14 cellular contexts compared by ENCODE assay signal in genomic region chr4:7909463-7909862, GRCh38. TPM values are rescaled to one million over a fixed set of nuclear protein-coding genes. Genes with fewer than 3 reads are reported as not detected.
A peak's percentile ranks its signal among the peaks of the same experiment; 100 is the strongest.
DNase-seq lines count a peak whose midpoint lies in the region; ATAC-seq, FAIRE-seq and TF ChIP-seq lines count a peak whose summit lies in the region.
"Had no signal": no experiment of that assay in that cellular context is flagged by ENCODE, and none has a peak within 500 bp of the region (broad histone marks: within the 10 kb centered on the region; RNA-seq: fewer than 3 reads in every experiment).

No MANE protein-coding gene starts in this region.

- H3K27me3 ChIP-seq in SK-N-SH (ENCODE audit: insufficient read depth) (no peaks in the 10 kb centered on the region), colonic mucosa (no peaks in the 10 kb centered on the region), mesendoderm (ENCODE audit: insufficient read depth, low read length, poor library complexity) (no peaks in the 10 kb centered on the region), tibial nerve (no peaks in the 10 kb centered on the region), small intestine (ENCODE audit: control insufficient read depth in 2 of 2, insufficient read depth in 2 of 2, low read length in 2 of 2) (no peaks in the 10 kb centered on the region)
- H3K27me3 ChIP-seq: foreskin keratinocyte had no signal

- no peak for ATAC-seq in SK-N-SH treated with all-trans-retinoic acid at 6 μM for 48 hours
- ATAC-seq: foreskin keratinocyte had no signal

- H3F3A ChIP-seq in SK-N-SH (replicated peaks; ENCODE audit: insufficient read depth): peaks cover 79% of the 10 kb centered on the region

- no peak overlapping the region for H2BK5ac ChIP-seq in mesendoderm (ENCODE audit: low read length)

- peaks cover 0 to 12% of the 10 kb centered on the region in 2 experiments for H3K36me3 ChIP-seq in SK-N-SH (replicated peaks in 1 of 2; ENCODE audit: control insufficient read depth in 1 of 2, insufficient read depth in 2 of 2, low read length in 1 of 2)
- no peaks in the 10 kb centered on the region for H3K36me3 ChIP-seq in colonic mucosa
- no peaks in the 10 kb centered on the region for H3K36me3 ChIP-seq in mesendoderm (ENCODE audit: control insufficient read depth, insufficient read depth, low read length)
- H3K36me3 ChIP-seq in tibial nerve: no peaks in the 10 kb centered on the region
- no peaks in the 10 kb centered on the region for H3K36me3 ChIP-seq in small intestine (ENCODE audit: control insufficient read depth in 2 of 2, insufficient read depth in 2 of 2, low read length in 2 of 2)

- in situ Hi-C loops in GM13977 (cut with MboI; ENCODE audit: low pct_unique_long_range_greater_than_20kb, low sequenced_read_pairs, unreplicated experiment): no loop called here

- TF ChIP-seq POLR2A in tibial nerve (IDR thresholded peaks at IDR 0.05): no peak

- intact Hi-C loops in colonic mucosa (cut with DNase I): no loop called here

- H3K9ac ChIP-seq in SK-N-SH: no peak overlapping the region
- no peak overlapping the region for H3K9ac ChIP-seq in colonic mucosa (ENCODE audit: low read depth in 2 of 2, low read length in 2 of 2)
- no peak overlapping the region for H3K9ac ChIP-seq in mesendoderm (ENCODE audit: low read length)

- peaks cover 37% of the 10 kb centered on the region for H4K20me1 ChIP-seq in SK-N-SH (ENCODE audit: insufficient read depth)

- FAIRE-seq in small intestine (lab: Jason Lieb, UNC): no peak
- FAIRE-seq: H54 had no signal

- no peak overlapping the region for H3K23ac ChIP-seq in mesendoderm (ENCODE audit: low read length)

- no peak for TF ChIP-seq RAD21 in SK-N-SH (IDR thresholded peaks at IDR 0.05; ENCODE audit: low read length)

- no peak overlapping the region for H4K5ac ChIP-seq in mesendoderm (ENCODE audit: low read length)

- POLR2A ChIA-PET in SK-N-SH (lab: Yijun Ruan, JAX): no interaction called here

- H3K56ac ChIP-seq in mesendoderm (ENCODE audit: low read length): no peak overlapping the region

- DNase-seq in SK-N-SH (no peak), colonic mucosa (no peak), mesendoderm (no peak), tibial nerve (ENCODE audit: low spot score in 2 of 2) (no peak), small intestine (no peak), HUDEP-2 (lab: John Stamatoyannopoulos, UW; ENCODE audit: unreplicated experiment in 76 of 76) (no peak), GM13977 (ENCODE audit: low spot score) (no peak)
- DNase-seq: 8988T; activated CD8-positive, alpha-beta memory T cell treated with anti-CD3 and anti-CD28 coated beads, Interleukin-2, amount 50 U/mL, for 4 hours; activated naive CD8-positive, alpha-beta T cell treated with anti-CD3 and anti-CD28 coated beads, Interleukin-2, amount 10 ng/mL, durations not matched to agents 7 days and 5 days; foreskin keratinocyte had no signal

- no peak overlapping the region for H2BK120ac ChIP-seq in mesendoderm (ENCODE audit: low read depth, low read length)

- peaks cover 71 to 85% of the 10 kb centered on the region in 2 experiments for H3K4me1 ChIP-seq in SK-N-SH (ENCODE audit: control insufficient read depth in 1 of 2, insufficient read depth in 2 of 2, low read depth in 1 of 2, low read length in 1 of 2)
- H3K4me1 ChIP-seq in colonic mucosa: peaks cover 3% of the 10 kb centered on the region
- H3K4me1 ChIP-seq in mesendoderm (ENCODE audit: control insufficient read depth, low read depth, low read length): peaks cover 24% of the 10 kb centered on the region
- peaks cover 0 to 75% (median 34%) of the 10 kb centered on the region in 4 donors for H3K4me1 ChIP-seq in tibial nerve
- peaks cover 0 to 2% of the 10 kb centered on the region in 2 donors for H3K4me1 ChIP-seq in small intestine (ENCODE audit: control insufficient read depth in 2 of 2, insufficient read depth in 1 of 2, low read depth in 1 of 2, low read length in 1 of 2)
- H3K4me1 ChIP-seq: foreskin keratinocyte had no signal

- H3K27ac ChIP-seq in SK-N-SH (ENCODE audit: low read depth in 2 of 2, low read length in 1 of 2): peak overlapping the region; percentile 96 to 97
- H3K27ac ChIP-seq in colonic mucosa: peak overlapping the region; percentile 40
- no peak overlapping the region for H3K27ac ChIP-seq in mesendoderm (ENCODE audit: low read depth, low read length)
- peak overlapping the region; percentile 4 to 92 (median 78) for H3K27ac ChIP-seq in tibial nerve
- H3K27ac ChIP-seq in small intestine (ENCODE audit: low read depth in 1 of 2, low read length in 1 of 2): no peak overlapping the region
- H3K27ac ChIP-seq: foreskin keratinocyte, HL-60 had no signal

- H4K8ac ChIP-seq in mesendoderm (ENCODE audit: low read depth, low read length): no peak overlapping the region

- no peak for TF ChIP-seq CTCF in SK-N-SH (IDR thresholded peaks at IDR 0.05)
- no peak for TF ChIP-seq CTCF in colonic mucosa (IDR thresholded peaks at IDR 0.05)
- no peak for TF ChIP-seq CTCF in tibial nerve (IDR thresholded peaks at IDR 0.05)
- no peak for TF ChIP-seq CTCF in GM13977 (IDR thresholded peaks at IDR 0.05; ENCODE audit: extremely low read depth, insufficient read depth, missing control alignments)

- H3K79me2 ChIP-seq in SK-N-SH (ENCODE audit: insufficient read depth): peaks cover 100% of the 10 kb centered on the region
- H3K79me2 ChIP-seq in mesendoderm (ENCODE audit: control insufficient read depth, insufficient read depth, low read length): peaks cover 62% of the 10 kb centered on the region

- peak overlapping the region; percentile 78 for H3K18ac ChIP-seq in mesendoderm (ENCODE audit: low read length)

- H2AFZ ChIP-seq in SK-N-SH (ENCODE audit: low read depth): no peak overlapping the region

- H3K4me3 ChIP-seq in SK-N-SH (ENCODE audit: low read depth in 2 of 2, low read length in 1 of 2) (no peak overlapping the region), colonic mucosa (no peak overlapping the region), mesendoderm (ENCODE audit: low read length) (no peak overlapping the region), tibial nerve (no peak overlapping the region), small intestine (ENCODE audit: low read depth in 1 of 2, low read length in 2 of 2) (no peak overlapping the region)

- H3K4me2 ChIP-seq in SK-N-SH: peak overlapping the region; percentile 49
- H3K4me2 ChIP-seq in mesendoderm (ENCODE audit: low read length): no peak overlapping the region

- TF ChIP-seq EP300 in SK-N-SH (IDR thresholded peaks at IDR 0.05; ENCODE audit: borderline replicate concordance in 1 of 2, low read depth in 1 of 2, low read length in 1 of 2) (no peak), tibial nerve (IDR thresholded peaks at IDR 0.05) (no peak)

- H3K79me1 ChIP-seq in mesendoderm (ENCODE audit: low read length): peaks cover 34% of the 10 kb centered on the region

- CTCF ChIA-PET in SK-N-SH (lab: Yijun Ruan, JAX): interaction anchor here (0.9 to 4.0 kb wide), 6 partner anchors 19 to 268 kb away, joined by 3 to 29 read pairs (median 4); no protein-coding TSS in a partner anchor

- no peak overlapping the region for H2BK15ac ChIP-seq in mesendoderm (replicated peaks; ENCODE audit: low read depth)

- no peaks in the 10 kb centered on the region for H3K9me3 ChIP-seq in SK-N-SH
- no peaks in the 10 kb centered on the region for H3K9me3 ChIP-seq in colonic mucosa
- no peaks in the 10 kb centered on the region for H3K9me3 ChIP-seq in tibial nerve
- H3K9me3 ChIP-seq in small intestine (ENCODE audit: control insufficient read depth, low read depth): no peaks in the 10 kb centered on the region

- H2AK5ac ChIP-seq in mesendoderm (ENCODE audit: low read length): no peak overlapping the region

- WGBS in SK-N-SH (ENCODE audit: low lambda C conversion rate): 67% methylated on average over 5 of the region's 5 CpGs
- WGBS in mesendoderm (ENCODE audit: extremely low coverage, insufficient coverage, low lambda C conversion rate): no CpG with 5 or more reads among the region's 5 CpGs
- 77 to 78% methylated on average over 5 of the region's 5 CpGs for WGBS in tibial nerve, 2 donors
- 80 to 89% (median 85%) methylated on average over 5 of the region's 5 CpGs for WGBS in small intestine, 3 donors

- H3K9me2 ChIP-seq in SK-N-SH: no peaks in the 10 kb centered on the region

- no peak overlapping the region for H3K4ac ChIP-seq in mesendoderm (ENCODE audit: low read depth, low read length)

TF ChIP-seq in SK-N-SH, 30 proteins besides CTCF, POLR2A, EP300 and RAD21 (continues in another document):
- TF ChIP-seq FOSL2 (IDR thresholded peaks at IDR 0.05; ENCODE audit: borderline replicate concordance, low read depth): no peak
- TF ChIP-seq TCF12 (IDR thresholded peaks at IDR 0.05): no peak
- TF ChIP-seq ELF1 (IDR thresholded peaks at IDR 0.05): no peak
- no peak for TF ChIP-seq JUND (IDR thresholded peaks at IDR 0.05)
- no peak for TF ChIP-seq FOXM1 (IDR thresholded peaks at IDR 0.05; ENCODE audit: low read depth)
- TF ChIP-seq TAF1 (IDR thresholded peaks at IDR 0.05; ENCODE audit: borderline replicate concordance, low read depth, low read length): no peak
- TF ChIP-seq EZH2phosphoT487 (IDR thresholded peaks at IDR 0.05; ENCODE audit: borderline replicate concordance, low read depth): no peak
- no peak for TF ChIP-seq RXRA (IDR thresholded peaks at IDR 0.05; ENCODE audit: borderline replicate concordance, low read depth)

TF ChIP-seq in SK-N-SH treated with all-trans-retinoic acid at 6 μM for 48 hours, 23 proteins besides CTCF, POLR2A, EP300 and RAD21 (continues in another document):
- TF ChIP-seq ZNF70 (CRISPR knock-in tag; IDR thresholded peaks at IDR 0.05): no peak
- TF ChIP-seq RARB (CRISPR knock-in tag; IDR thresholded peaks at IDR 0.05): no peak
- no peak for TF ChIP-seq ARNTL (CRISPR knock-in tag; IDR thresholded peaks at IDR 0.05; ENCODE audit: borderline replicate concordance, low read depth)
- no peak for TF ChIP-seq ZFP3 (CRISPR knock-in tag; IDR thresholded peaks at IDR 0.05)
- TF ChIP-seq ZNF565 (CRISPR knock-in tag; conservative IDR thresholded peaks at IDR 0.05; ENCODE audit: low read depth): no peak

RNA-seq across cellular contexts. Expression of gene AFAP1, which starts 30.2 kb away (rescaled TPM):
- 40.6 and 67.9 TPM in 2 replicates for polyA plus RNA-seq in SK-N-SH (2012; rRNA removed)
- 48.9 and 59.9 TPM in 2 replicates for polyA plus RNA-seq in SK-N-SH (2012; cell fraction: cytosol; rRNA removed)
- polyA plus RNA-seq in SK-N-SH (2012; cell fraction: nucleus; rRNA removed): 89.8 and 105 TPM in 2 replicates
- 10 to 100 TPM; 29.7 to 43.9 TPM for total RNA-seq in colonic mucosa
- polyA plus RNA-seq in mesendoderm (2013, experiment 1 of 2): 11.2 TPM
- polyA plus RNA-seq in mesendoderm (2013, experiment 2 of 2): 11.4 TPM
- total RNA-seq in tibial nerve: 10 to 100 TPM; 23.2 to 34.9 (median 32.1) TPM
- polyA plus RNA-seq in small intestine: 1 to 10 TPM; 2.2 to 9.6 (median 3.8) TPM

Comparison
In these comparisons a context has a peak if more than half of its experiments do, and no peak if none do; other contexts are left out.
1. H3K27ac ChIP-seq: peak in SK-N-SH (2 of 2), colonic mucosa (single experiment) and tibial nerve (4 of 4); none in mesendoderm (single experiment) and small intestine (0 of 2).